In genomic region chr12:108671110-108671509, GRCh38 we compare ENCODE assay signal across 25 cellular contexts. TPM values are rescaled to one million over a fixed set of nuclear protein-coding genes. Genes with fewer than 3 reads are reported as not detected.
DNase-seq lines count a peak whose midpoint lies in the region; ATAC-seq and TF ChIP-seq lines count a peak whose summit lies in the region.
"Had no signal": no experiment of that assay in that cellular context is flagged by ENCODE, and none has a peak within 500 bp of the region (broad histone marks: within the 10 kb centered on the region; RNA-seq: fewer than 3 reads in every experiment).

No MANE protein-coding gene starts in this region.

- no peaks in the 10 kb centered on the region for H3K27me3 ChIP-seq in brain microvascular endothelial cell (replicated peaks)
- H3K27me3 ChIP-seq: BE2C, left lung, thyroid gland had no signal

- no peak overlapping the region for H3K27ac ChIP-seq in brain microvascular endothelial cell
- H3K27ac ChIP-seq: HL-60, left lung, thyroid gland had no signal

- BruUV-seq in Calu3 (replicated peaks; lab: Mats Ljungman, UMichigan): no TSS peak

- H3K9me3 Mint-ChIP-seq in Calu3 (ENCODE audit: low read depth, unreplicated experiment) (no peaks in the 10 kb centered on the region), neural crest cell (no peaks in the 10 kb centered on the region)
- H3K9me3 Mint-ChIP-seq: naive thymus-derived CD4-positive, alpha-beta T cell; stimulated activated naive CD8-positive, alpha-beta T cell treated with anti-CD3 and anti-CD28 coated beads, Interleukin-15, amount 100 ng/mL, for 72 hours had no signal

- CTCF ChIA-PET in Calu3 (lab: Charles Lee): interaction anchor here (0.5 to 1.0 kb wide), 3 partner anchors 9 to 22 kb away, joined by 3 read pairs; no protein-coding TSS in a partner anchor

- H3K4me1 Mint-ChIP-seq in Calu3 (ENCODE audit: low read depth, unreplicated experiment) (peaks cover 15% of the 10 kb centered on the region), neural crest cell (peaks cover 46% of the 10 kb centered on the region)
- H3K4me1 Mint-ChIP-seq: stimulated activated naive CD8-positive, alpha-beta T cell treated with anti-CD3 and anti-CD28 coated beads, Interleukin-15, amount 100 ng/mL, for 72 hours had no signal

- in situ Hi-C loops in KBM-7 (cut with MboI; ENCODE audit: low pct_unique_long_range_greater_than_20kb, low sequenced_read_pairs): no loop called here
- in situ Hi-C loops in brain microvascular endothelial cell (cut with HindIII; ENCODE audit: low pct_ligation_motif_present, low sequenced_read_pairs): no loop called here

- H3K4me3 ChIP-seq in brain microvascular endothelial cell (ENCODE audit: low read depth, low read length): no peak overlapping the region
- H3K4me3 ChIP-seq: left lung, thyroid gland had no signal

- H3K27ac Mint-ChIP-seq in Calu3 (ENCODE audit: unreplicated experiment) (peak overlapping the region; percentile 25), neural crest cell (ENCODE audit: unreplicated experiment) (peak overlapping the region; percentile 75)
- H3K27ac Mint-ChIP-seq: activated CD8-positive, alpha-beta T cell treated with anti-CD3 and anti-CD28 coated beads, Interleukin-2, amount 10 ng/mL, durations not matched to agents 7 days and 5 days; stimulated activated naive CD8-positive, alpha-beta T cell treated with anti-CD3 and anti-CD28 coated beads, Interleukin-15, amount 100 ng/mL, for 72 hours had no signal

- no peak overlapping the region for H3K4me3 Mint-ChIP-seq in Calu3 (ENCODE audit: low read depth, unreplicated experiment)
- no peak overlapping the region for H3K4me3 Mint-ChIP-seq in neural crest cell
- H3K4me3 Mint-ChIP-seq: activated CD8-positive, alpha-beta T cell treated with anti-CD3 and anti-CD28 coated beads, Interleukin-2, amount 10 ng/mL, durations not matched to agents 7 days and 5 days; naive thymus-derived CD4-positive, alpha-beta T cell; stimulated activated naive CD8-positive, alpha-beta T cell treated with anti-CD3 and anti-CD28 coated beads, Interleukin-15, amount 100 ng/mL, for 72 hours had no signal

- intact Hi-C loops in Calu3 (cut with micrococcal nuclease; ENCODE audit: unreplicated experiment): no loop called here

- ATAC-seq in GM19463 (IDR thresholded peaks at IDR 0.05; ENCODE audit: unreplicated experiment): no peak
- no peak for ATAC-seq in GM18502 (IDR thresholded peaks at IDR 0.05; ENCODE audit: poor library complexity, unreplicated experiment)
- ATAC-seq: activated CD8-positive, alpha-beta T cell treated with anti-CD3 and anti-CD28 coated beads, Interleukin-2, amount 10 ng/mL, durations not matched to agents 7 days and 5 days; left lung; naive thymus-derived CD4-positive, alpha-beta T cell; stimulated activated naive CD8-positive, alpha-beta T cell treated with anti-CD3 and anti-CD28 coated beads, Interleukin-15, amount 100 ng/mL, for 72 hours had no signal

- TF ChIP-seq CTCF in Calu3 (IDR thresholded peaks at IDR 0.05; ENCODE audit: unreplicated experiment) (no peak), brain microvascular endothelial cell (IDR thresholded peaks at IDR 0.05; ENCODE audit: low read depth, low read length, missing control alignments) (peak; percentile 5), neural crest cell (conservative IDR thresholded peaks at IDR 0.05) (no peak)

- H3K27me3 Mint-ChIP-seq in Calu3 (ENCODE audit: unreplicated experiment): no peaks in the 10 kb centered on the region
- H3K27me3 Mint-ChIP-seq in neural crest cell (ENCODE audit: low read depth): no peaks in the 10 kb centered on the region
- H3K27me3 Mint-ChIP-seq: naive thymus-derived CD4-positive, alpha-beta T cell; stimulated activated naive CD8-positive, alpha-beta T cell treated with anti-CD3 and anti-CD28 coated beads, Interleukin-15, amount 100 ng/mL, for 72 hours had no signal

- peaks cover 26% of the 10 kb centered on the region for H3K36me3 ChIP-seq in brain microvascular endothelial cell (replicated peaks)
- H3K36me3 ChIP-seq: thyroid gland had no signal

- H3K36me3 Mint-ChIP-seq in Calu3 (ENCODE audit: insufficient read depth, unreplicated experiment) (peaks cover 52% of the 10 kb centered on the region), neural crest cell (ENCODE audit: low read depth) (peaks cover 9% of the 10 kb centered on the region)

- DNase-seq in Calu3: no peak
- peak; percentile 57 for DNase-seq in KBM-7
- no peak for DNase-seq in brain microvascular endothelial cell
- DNase-seq in neural crest cell (ENCODE audit: low read depth, low spot score): no peak
- no peak for DNase-seq in activated effector memory CD4-positive, alpha-beta T cell treated with Interleukin-2 at 50 U/mL for 16 hours
- DNase-seq in activated CD4-positive, alpha-beta T cell treated with anti-CD3 and anti-CD28 coated beads for 48 hours: no peak
- DNase-seq: activated CD4-positive, alpha-beta T cell treated with anti-CD3 and anti-CD28 coated beads for 1 hour; activated CD8-positive, alpha-beta T cell treated with anti-CD3 and anti-CD28 coated beads, Interleukin-2, amount 10 ng/mL, durations not matched to agents 7 days and 5 days; activated effector memory CD4-positive, alpha-beta T cell treated with anti-CD3 and anti-CD28 coated beads, Interleukin-2, amount 50 U/mL, for 16 hours; BE2C; cerebellar nuclear complex; glutamatergic neuron; left lung; naive thymus-derived CD4-positive, alpha-beta T cell; NCI-H1105; NCI-H1930; NCI-H524; occipital lobe; SIG-M5; stimulated activated naive CD8-positive, alpha-beta T cell treated with anti-CD3 and anti-CD28 coated beads, Interleukin-15, amount 100 ng/mL, for 72 hours; SW 1271; thyroid gland had no signal

RNA-seq across cellular contexts. Expression of gene SELPLG, which starts 37.4 kb away (rescaled TPM):
- total RNA-seq in Calu3 (2022): 0.54 and 0.76 TPM in 2 replicates
- total RNA-seq in neural crest cell: 0.39 and 0.51 TPM in 2 replicates
